ENCODE assay signal across 1 cellular context in the genomic region with DNA sequence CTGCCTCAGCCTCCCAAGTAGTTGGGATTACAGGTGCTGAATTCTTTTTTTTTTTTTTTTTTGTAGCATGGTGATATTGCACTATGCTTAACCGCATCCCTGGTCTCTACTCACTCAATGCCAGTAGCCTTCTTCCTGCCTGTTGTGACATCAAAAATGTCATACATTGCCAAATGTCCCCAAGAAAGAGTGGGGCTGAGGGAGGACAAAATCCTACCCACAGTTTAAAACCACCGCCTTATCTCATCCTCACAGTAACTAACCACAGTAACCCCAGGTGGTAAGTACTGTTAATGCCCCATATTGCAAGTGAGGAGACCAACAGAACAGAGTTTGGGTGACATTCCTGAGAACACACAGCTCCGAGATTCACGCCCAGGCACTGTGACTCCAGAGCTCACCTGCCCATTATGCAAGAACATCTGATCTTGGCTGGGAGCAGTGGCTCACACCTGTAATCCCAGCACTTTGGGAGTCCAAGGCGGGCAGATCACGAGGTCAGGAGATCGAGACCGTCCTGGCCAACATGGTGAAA.
TF ChIP-seq lines count a peak whose summit lies in the region.

No MANE protein-coding gene starts in this region.

TF ChIP-seq in K562, 482 proteins besides CTCF, POLR2A, EP300 and RAD21 (continued from another document and continues in another):
- TF ChIP-seq, protein P1, sequence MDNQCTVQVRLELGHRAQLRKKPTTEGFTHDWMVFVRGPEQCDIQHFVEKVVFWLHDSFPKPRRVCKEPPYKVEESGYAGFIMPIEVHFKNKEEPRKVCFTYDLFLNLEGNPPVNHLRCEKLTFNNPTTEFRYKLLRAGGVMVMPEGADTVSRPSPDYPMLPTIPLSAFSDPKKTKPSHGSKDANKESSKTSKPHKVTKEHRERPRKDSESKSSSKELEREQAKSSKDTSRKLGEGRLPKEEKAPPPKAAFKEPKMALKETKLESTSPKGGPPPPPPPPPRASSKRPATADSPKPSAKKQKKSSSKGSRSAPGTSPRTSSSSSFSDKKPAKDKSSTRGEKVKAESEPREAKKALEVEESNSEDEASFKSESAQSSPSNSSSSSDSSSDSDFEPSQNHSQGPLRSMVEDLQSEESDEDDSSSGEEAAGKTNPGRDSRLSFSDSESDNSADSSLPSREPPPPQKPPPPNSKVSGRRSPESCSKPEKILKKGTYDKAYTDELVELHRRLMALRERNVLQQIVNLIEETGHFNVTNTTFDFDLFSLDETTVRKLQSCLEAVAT (IDR thresholded peaks at IDR 0.05) = peak in 1 of 2 experiments; percentile 99; a peak in 2 of 4 replicates
- TF ChIP-seq, protein P2, sequence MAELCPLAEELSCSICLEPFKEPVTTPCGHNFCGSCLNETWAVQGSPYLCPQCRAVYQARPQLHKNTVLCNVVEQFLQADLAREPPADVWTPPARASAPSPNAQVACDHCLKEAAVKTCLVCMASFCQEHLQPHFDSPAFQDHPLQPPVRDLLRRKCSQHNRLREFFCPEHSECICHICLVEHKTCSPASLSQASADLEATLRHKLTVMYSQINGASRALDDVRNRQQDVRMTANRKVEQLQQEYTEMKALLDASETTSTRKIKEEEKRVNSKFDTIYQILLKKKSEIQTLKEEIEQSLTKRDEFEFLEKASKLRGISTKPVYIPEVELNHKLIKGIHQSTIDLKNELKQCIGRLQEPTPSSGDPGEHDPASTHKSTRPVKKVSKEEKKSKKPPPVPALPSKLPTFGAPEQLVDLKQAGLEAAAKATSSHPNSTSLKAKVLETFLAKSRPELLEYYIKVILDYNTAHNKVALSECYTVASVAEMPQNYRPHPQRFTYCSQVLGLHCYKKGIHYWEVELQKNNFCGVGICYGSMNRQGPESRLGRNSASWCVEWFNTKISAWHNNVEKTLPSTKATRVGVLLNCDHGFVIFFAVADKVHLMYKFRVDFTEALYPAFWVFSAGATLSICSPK (IDR thresholded peaks at IDR 0.05; ENCODE audit: borderline replicate concordance) = no peak
- TF ChIP-seq GTF2A2 (tag; IDR thresholded peaks at IDR 0.05) = no peak
- TF ChIP-seq, protein P3, sequence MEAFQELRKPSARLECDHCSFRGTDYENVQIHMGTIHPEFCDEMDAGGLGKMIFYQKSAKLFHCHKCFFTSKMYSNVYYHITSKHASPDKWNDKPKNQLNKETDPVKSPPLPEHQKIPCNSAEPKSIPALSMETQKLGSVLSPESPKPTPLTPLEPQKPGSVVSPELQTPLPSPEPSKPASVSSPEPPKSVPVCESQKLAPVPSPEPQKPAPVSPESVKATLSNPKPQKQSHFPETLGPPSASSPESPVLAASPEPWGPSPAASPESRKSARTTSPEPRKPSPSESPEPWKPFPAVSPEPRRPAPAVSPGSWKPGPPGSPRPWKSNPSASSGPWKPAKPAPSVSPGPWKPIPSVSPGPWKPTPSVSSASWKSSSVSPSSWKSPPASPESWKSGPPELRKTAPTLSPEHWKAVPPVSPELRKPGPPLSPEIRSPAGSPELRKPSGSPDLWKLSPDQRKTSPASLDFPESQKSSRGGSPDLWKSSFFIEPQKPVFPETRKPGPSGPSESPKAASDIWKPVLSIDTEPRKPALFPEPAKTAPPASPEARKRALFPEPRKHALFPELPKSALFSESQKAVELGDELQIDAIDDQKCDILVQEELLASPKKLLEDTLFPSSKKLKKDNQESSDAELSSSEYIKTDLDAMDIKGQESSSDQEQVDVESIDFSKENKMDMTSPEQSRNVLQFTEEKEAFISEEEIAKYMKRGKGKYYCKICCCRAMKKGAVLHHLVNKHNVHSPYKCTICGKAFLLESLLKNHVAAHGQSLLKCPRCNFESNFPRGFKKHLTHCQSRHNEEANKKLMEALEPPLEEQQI (IDR thresholded peaks at IDR 0.05) = no peak
- TF ChIP-seq PHB (CRISPR knock-in tag; IDR thresholded peaks at IDR 0.05) = no peak
- peak; percentile 91 for TF ChIP-seq MTA2 (IDR thresholded peaks at IDR 0.05; ENCODE audit: low read depth)
- TF ChIP-seq, protein P4, sequence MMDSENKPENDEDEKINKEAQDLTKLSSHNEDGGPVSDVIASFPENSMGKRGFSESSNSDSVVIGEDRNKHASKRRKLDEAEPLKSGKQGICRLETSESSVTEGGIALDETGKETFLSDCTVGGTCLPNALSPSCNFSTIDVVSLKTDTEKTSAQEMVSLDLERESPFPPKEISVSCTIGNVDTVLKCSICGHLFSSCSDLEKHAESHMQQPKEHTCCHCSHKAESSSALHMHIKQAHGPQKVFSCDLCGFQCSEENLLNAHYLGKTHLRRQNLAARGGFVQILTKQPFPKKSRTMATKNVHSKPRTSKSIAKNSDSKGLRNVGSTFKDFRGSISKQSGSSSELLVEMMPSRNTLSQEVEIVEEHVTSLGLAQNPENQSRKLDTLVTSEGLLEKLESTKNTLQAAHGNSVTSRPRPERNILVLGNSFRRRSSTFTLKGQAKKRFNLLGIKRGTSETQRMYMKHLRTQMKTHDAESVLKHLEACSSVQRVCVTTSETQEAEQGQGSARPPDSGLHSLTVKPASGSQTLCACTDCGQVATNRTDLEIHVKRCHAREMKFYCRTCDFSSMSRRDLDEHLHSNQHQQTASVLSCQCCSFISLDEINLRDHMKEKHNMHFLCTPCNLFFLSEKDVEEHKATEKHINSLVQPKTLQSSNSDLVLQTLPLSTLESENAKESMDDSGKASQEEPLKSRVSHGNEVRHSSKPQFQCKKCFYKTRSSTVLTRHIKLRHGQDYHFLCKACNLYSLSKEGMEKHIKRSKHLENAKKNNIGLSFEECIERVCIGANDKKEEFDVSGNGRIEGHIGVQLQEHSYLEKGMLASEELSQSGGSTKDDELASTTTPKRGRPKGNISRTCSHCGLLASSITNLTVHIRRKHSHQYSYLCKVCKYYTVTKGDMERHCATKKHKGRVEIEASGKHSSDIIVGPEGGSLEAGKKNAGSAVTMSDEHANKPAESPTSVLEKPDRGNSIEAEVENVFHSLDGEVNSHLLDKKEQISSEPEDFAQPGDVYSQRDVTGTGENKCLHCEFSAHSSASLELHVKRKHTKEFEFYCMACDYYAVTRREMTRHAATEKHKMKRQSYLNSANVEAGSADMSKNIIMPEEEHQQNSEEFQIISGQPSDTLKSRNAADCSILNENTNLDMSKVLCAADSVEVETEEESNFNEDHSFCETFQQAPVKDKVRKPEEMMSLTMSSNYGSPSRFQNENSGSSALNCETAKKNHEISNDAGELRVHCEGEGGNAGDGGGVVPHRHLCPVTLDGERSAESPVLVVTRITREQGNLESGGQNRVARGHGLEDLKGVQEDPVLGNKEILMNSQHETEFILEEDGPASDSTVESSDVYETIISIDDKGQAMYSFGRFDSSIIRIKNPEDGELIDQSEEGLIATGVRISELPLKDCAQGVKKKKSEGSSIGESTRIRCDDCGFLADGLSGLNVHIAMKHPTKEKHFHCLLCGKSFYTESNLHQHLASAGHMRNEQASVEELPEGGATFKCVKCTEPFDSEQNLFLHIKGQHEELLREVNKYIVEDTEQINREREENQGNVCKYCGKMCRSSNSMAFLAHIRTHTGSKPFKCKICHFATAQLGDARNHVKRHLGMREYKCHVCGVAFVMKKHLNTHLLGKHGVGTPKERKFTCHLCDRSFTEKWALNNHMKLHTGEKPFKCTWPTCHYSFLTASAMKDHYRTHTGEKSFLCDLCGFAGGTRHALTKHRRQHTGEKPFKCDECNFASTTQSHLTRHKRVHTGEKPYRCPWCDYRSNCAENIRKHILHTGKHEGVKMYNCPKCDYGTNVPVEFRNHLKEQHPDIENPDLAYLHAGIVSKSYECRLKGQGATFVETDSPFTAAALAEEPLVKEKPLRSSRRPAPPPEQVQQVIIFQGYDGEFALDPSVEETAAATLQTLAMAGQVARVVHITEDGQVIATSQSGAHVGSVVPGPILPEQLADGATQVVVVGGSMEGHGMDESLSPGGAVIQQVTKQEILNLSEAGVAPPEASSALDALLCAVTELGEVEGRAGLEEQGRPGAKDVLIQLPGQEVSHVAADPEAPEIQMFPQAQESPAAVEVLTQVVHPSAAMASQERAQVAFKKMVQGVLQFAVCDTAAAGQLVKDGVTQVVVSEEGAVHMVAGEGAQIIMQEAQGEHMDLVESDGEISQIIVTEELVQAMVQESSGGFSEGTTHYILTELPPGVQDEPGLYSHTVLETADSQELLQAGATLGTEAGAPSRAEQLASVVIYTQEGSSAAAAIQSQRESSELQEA (IDR thresholded peaks at IDR 0.05; ENCODE audit: low read depth) = peak; percentile 84
- TF ChIP-seq CTBP1 (IDR thresholded peaks at IDR 0.05; ENCODE audit: borderline replicate concordance) = peak; percentile 86; the same call in 1 of the 2 replicates
- 0 out of 2 replicates have a peak, but pooled peaks have one; percentile 38 for TF ChIP-seq CBX1 (IDR thresholded peaks at IDR 0.05; ENCODE audit: low read depth)
- peak; percentile 97 for TF ChIP-seq CEBPB (tag; IDR thresholded peaks at IDR 0.05)
- TF ChIP-seq YY1 (IDR thresholded peaks at IDR 0.05; ENCODE audit: borderline replicate concordance in 1 of 3, control insufficient read depth in 1 of 3, extremely low read depth in 1 of 3, insufficient read depth in 3 of 3, insufficient read length in 1 of 3, insufficient replicate concordance in 2 of 3, low read depth in 1 of 3, low read length in 2 of 3) = no peak
- peak; percentile 17 to 63; a peak in 1 of 4 replicates for TF ChIP-seq ARNT (IDR thresholded peaks at IDR 0.05)
- TF ChIP-seq, protein P5, sequence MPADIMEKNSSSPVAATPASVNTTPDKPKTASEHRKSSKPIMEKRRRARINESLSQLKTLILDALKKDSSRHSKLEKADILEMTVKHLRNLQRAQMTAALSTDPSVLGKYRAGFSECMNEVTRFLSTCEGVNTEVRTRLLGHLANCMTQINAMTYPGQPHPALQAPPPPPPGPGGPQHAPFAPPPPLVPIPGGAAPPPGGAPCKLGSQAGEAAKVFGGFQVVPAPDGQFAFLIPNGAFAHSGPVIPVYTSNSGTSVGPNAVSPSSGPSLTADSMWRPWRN (IDR thresholded peaks at IDR 0.05; ENCODE audit: low read depth) = peak; percentile 77
- TF ChIP-seq, protein P6, sequence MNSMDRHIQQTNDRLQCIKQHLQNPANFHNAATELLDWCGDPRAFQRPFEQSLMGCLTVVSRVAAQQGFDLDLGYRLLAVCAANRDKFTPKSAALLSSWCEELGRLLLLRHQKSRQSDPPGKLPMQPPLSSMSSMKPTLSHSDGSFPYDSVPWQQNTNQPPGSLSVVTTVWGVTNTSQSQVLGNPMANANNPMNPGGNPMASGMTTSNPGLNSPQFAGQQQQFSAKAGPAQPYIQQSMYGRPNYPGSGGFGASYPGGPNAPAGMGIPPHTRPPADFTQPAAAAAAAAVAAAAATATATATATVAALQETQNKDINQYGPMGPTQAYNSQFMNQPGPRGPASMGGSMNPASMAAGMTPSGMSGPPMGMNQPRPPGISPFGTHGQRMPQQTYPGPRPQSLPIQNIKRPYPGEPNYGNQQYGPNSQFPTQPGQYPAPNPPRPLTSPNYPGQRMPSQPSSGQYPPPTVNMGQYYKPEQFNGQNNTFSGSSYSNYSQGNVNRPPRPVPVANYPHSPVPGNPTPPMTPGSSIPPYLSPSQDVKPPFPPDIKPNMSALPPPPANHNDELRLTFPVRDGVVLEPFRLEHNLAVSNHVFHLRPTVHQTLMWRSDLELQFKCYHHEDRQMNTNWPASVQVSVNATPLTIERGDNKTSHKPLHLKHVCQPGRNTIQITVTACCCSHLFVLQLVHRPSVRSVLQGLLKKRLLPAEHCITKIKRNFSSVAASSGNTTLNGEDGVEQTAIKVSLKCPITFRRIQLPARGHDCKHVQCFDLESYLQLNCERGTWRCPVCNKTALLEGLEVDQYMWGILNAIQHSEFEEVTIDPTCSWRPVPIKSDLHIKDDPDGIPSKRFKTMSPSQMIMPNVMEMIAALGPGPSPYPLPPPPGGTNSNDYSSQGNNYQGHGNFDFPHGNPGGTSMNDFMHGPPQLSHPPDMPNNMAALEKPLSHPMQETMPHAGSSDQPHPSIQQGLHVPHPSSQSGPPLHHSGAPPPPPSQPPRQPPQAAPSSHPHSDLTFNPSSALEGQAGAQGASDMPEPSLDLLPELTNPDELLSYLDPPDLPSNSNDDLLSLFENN (IDR thresholded peaks at IDR 0.05; ENCODE audit: low read depth in 2 of 2, low read length in 2 of 2) = peak in 1 of 2 experiments; percentile 89; a peak in 2 of 4 replicates
- TF ChIP-seq POLR3G (IDR thresholded peaks at IDR 0.05; ENCODE audit: extremely low read depth, insufficient read length, insufficient replicate concordance) = no peak
- no peak for TF ChIP-seq MAFF (IDR thresholded peaks at IDR 0.05; ENCODE audit: low read length)
- TF ChIP-seq ZNF778 (CRISPR knock-in tag; IDR thresholded peaks at IDR 0.05) = no peak
- TF ChIP-seq, protein P7, sequence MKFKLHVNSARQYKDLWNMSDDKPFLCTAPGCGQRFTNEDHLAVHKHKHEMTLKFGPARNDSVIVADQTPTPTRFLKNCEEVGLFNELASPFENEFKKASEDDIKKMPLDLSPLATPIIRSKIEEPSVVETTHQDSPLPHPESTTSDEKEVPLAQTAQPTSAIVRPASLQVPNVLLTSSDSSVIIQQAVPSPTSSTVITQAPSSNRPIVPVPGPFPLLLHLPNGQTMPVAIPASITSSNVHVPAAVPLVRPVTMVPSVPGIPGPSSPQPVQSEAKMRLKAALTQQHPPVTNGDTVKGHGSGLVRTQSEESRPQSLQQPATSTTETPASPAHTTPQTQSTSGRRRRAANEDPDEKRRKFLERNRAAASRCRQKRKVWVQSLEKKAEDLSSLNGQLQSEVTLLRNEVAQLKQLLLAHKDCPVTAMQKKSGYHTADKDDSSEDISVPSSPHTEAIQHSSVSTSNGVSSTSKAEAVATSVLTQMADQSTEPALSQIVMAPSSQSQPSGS (CRISPR knock-in tag; IDR thresholded peaks at IDR 0.05) = no peak
- peak; percentile 91 for TF ChIP-seq RNF2 (IDR thresholded peaks at IDR 0.05)
- no peak for TF ChIP-seq RBM34 (IDR thresholded peaks at IDR 0.05; ENCODE audit: borderline replicate concordance, insufficient read depth, low read length)
- TF ChIP-seq ARID2 (IDR thresholded peaks at IDR 0.05) = no peak
- no peak for TF ChIP-seq OTX1 (CRISPR knock-in tag; IDR thresholded peaks at IDR 0.05)
- TF ChIP-seq SREBF1 (IDR thresholded peaks at IDR 0.05; ENCODE audit: borderline replicate concordance, low read depth, low read length) = no peak
- peak; percentile 44; the same call in 1 of the 2 replicates for TF ChIP-seq ETV5 (CRISPR knock-in tag; IDR thresholded peaks at IDR 0.05; ENCODE audit: low read depth)
- TF ChIP-seq, protein P8, sequence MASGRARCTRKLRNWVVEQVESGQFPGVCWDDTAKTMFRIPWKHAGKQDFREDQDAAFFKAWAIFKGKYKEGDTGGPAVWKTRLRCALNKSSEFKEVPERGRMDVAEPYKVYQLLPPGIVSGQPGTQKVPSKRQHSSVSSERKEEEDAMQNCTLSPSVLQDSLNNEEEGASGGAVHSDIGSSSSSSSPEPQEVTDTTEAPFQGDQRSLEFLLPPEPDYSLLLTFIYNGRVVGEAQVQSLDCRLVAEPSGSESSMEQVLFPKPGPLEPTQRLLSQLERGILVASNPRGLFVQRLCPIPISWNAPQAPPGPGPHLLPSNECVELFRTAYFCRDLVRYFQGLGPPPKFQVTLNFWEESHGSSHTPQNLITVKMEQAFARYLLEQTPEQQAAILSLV (tag; IDR thresholded peaks at IDR 0.05) = peak; percentile 69
- TF ChIP-seq PPARD (CRISPR knock-in tag; IDR thresholded peaks at IDR 0.05) = no peak
- TF ChIP-seq JUND (IDR thresholded peaks at IDR 0.05; ENCODE audit: borderline replicate concordance, low read depth, low read length) = peak; percentile 40
- peak; percentile 57; the same call in 1 of the 3 replicates for TF ChIP-seq JUND (tag; IDR thresholded peaks at IDR 0.05; ENCODE audit: borderline replicate concordance, low read depth, low read length)
- no peak for TF ChIP-seq SNIP1 (IDR thresholded peaks at IDR 0.05; ENCODE audit: low read depth)
- no peak for TF ChIP-seq NCOA2 (IDR thresholded peaks at IDR 0.05; ENCODE audit: partially characterized antibody in 2 of 2)
- peak; percentile 88 for TF ChIP-seq SOX6 (IDR thresholded peaks at IDR 0.05)
- peak in 1 of 2 experiments; percentile 83; a peak in 3 of 4 replicates for TF ChIP-seq MAZ (CRISPR knock-in tag; conservative IDR thresholded peaks at IDR 0.05 in 1 of 2, IDR thresholded peaks at IDR 0.05 in 1 of 2)
- peak; percentile 76 to 83; a peak in 3 of 4 replicates for TF ChIP-seq TEAD1 (CRISPR knock-in tag; IDR thresholded peaks at IDR 0.05)
- no peak for TF ChIP-seq MCM2 (IDR thresholded peaks at IDR 0.05; ENCODE audit: low read depth)
- TF ChIP-seq KLF10 (CRISPR knock-in tag; IDR thresholded peaks at IDR 0.05) = no peak
- TF ChIP-seq MEIS2 (IDR thresholded peaks at IDR 0.05; ENCODE audit: partially characterized antibody) = peak; percentile 69
- no peak for TF ChIP-seq ZNF3 (CRISPR knock-in tag; IDR thresholded peaks at IDR 0.05)
